Comparison of ENCODE assay signal across 1 cellular context in the genomic region with DNA sequence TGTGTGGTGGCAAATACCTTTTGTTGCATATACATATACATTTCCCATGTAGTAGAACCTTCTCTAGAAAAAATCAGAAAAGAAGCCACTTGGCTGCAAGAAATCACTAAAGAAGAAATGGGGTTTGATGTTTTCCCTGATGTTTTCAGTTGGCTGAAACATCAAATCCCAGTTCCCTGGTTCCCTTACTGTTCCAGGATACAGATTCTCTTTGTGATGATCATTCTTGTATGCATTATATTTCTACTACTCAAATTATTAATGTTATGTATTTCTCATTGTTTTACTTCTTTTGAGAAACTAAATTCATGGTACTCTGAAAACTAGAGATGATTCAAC.
TF ChIP-seq lines count a peak whose summit lies in the region.

No MANE protein-coding gene starts in this region.

TF ChIP-seq in GM12878, 131 proteins besides CTCF, POLR2A, EP300 and RAD21 (continued from another document):
- TF ChIP-seq, protein P1, sequence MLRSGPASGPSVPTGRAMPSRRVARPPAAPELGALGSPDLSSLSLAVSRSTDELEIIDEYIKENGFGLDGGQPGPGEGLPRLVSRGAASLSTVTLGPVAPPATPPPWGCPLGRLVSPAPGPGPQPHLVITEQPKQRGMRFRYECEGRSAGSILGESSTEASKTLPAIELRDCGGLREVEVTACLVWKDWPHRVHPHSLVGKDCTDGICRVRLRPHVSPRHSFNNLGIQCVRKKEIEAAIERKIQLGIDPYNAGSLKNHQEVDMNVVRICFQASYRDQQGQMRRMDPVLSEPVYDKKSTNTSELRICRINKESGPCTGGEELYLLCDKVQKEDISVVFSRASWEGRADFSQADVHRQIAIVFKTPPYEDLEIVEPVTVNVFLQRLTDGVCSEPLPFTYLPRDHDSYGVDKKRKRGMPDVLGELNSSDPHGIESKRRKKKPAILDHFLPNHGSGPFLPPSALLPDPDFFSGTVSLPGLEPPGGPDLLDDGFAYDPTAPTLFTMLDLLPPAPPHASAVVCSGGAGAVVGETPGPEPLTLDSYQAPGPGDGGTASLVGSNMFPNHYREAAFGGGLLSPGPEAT (IDR thresholded peaks at IDR 0.05; ENCODE audit: low read depth) = no peak
- TF ChIP-seq KLF5 (IDR thresholded peaks at IDR 0.05; ENCODE audit: partially characterized antibody) = no peak
